ENCODE assay signal across 8 cellular contexts in the genomic region with DNA sequence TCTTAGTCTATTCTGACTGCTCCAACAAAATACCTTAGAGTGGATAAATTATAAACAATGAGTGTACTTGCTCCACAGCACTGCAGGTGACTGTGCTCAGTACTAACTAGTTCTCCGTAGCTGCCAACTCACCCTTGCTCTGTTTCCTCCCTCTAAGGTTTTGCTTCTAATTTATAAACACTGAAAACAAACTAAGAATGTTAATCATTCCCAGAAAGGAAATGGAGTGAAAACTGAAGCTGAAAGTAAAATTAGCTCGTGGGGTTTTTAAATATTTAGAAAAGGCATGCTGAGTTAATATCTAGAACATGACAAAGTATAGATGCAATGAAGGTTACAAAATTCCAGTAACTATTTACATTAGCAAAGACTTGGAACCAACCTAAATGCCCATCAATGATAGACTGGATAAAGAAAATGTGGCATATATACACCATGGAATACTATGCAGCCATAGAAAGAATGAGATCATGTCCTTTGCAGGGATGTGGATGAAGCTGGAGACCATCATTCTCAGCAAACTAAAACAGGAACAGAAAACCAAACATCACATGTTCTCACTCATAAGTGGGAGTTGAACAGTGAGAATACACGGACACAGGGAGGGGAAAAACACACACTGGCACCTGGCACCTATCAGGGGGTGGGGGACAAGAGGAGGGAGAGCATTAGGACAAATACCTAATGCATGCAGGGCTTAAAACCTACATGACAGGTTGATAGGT. TPM values are rescaled to one million over a fixed set of nuclear protein-coding genes. Genes with fewer than 3 reads are reported as not detected.
DNase-seq lines count a peak whose midpoint lies in the region; ATAC-seq and TF ChIP-seq lines count a peak whose summit lies in the region.
"Not testable (repeated sequence)": the region's sequence is repeated elsewhere in the genome, so short reads cannot be mapped to it uniquely, and the experiment has no call there.
"Had no signal": no experiment of that assay in that cellular context is flagged by ENCODE, and none has a peak within 500 bp of the region (broad histone marks: within the 10 kb centered on the region; RNA-seq: fewer than 3 reads in every experiment).

No MANE protein-coding gene starts in this region.

- H3K27ac Mint-ChIP-seq in activated T-helper 2 cell treated with anti-CD3 and anti-CD28 coated beads, Interferon-gamma antibody, Interleukin-2, Interleukin-4, amounts not matched to agents 10 μg/mL and 5 μg/mL and 100 μg/mL, durations not matched to agents 14 hours and 24 hours and 36 hours, result peak overlapping the region; percentile 71

- not testable (repeated sequence) for TF ChIP-seq CTCF in right lobe of liver (IDR thresholded peaks at IDR 0.05)

- intact Hi-C loops in activated T-helper 2 cell treated with anti-CD3 and anti-CD28 coated beads, Interferon-gamma antibody, Interleukin-2, Interleukin-4, amounts not matched to agents 10 μg/mL and 5 μg/mL and 100 μg/mL, durations not matched to agents 14 hours and 24 hours and 36 hours (cut with micrococcal nuclease), result loop anchor here (1.0 to 5.0 kb wide), 6 partner anchors 10 to 173 kb away; a partner anchor contains a TSS
- intact Hi-C loops in right lobe of liver (cut with DNase I), result not testable (repeated sequence)

- H3K36me3 ChIP-seq in MG63, right lobe of liver: not testable (repeated sequence)

- not testable (repeated sequence) for TF ChIP-seq POLR2A in right lobe of liver (IDR thresholded peaks at IDR 0.05)

- not testable (repeated sequence) for H3K4me1 ChIP-seq in right lobe of liver

- ATAC-seq in GM18519 (IDR thresholded peaks at IDR 0.05; ENCODE audit: low FRiP score, unreplicated experiment), result peak; percentile 73
- peak; percentile 85 for ATAC-seq in GM19467 (IDR thresholded peaks at IDR 0.05; ENCODE audit: unreplicated experiment)
- ATAC-seq in HG02642 (IDR thresholded peaks at IDR 0.05; ENCODE audit: poor library complexity, unreplicated experiment), result peak; percentile 91
- peak; percentile 95 for ATAC-seq in HG03108 (IDR thresholded peaks at IDR 0.05; ENCODE audit: unreplicated experiment)
- peak; percentile 69 to 82 (median 74) for ATAC-seq in right lobe of liver

- 12% methylated on average over 3 of the region's 3 CpGs for WGBS in right lobe of liver (ENCODE audit: insufficient coverage, low coverage, low lambda C conversion rate, missing lambda C conversion rate)

- H3K27me3 ChIP-seq in MG63, right lobe of liver: not testable (repeated sequence)

- H3K36me3 Mint-ChIP-seq in activated T-helper 2 cell treated with anti-CD3 and anti-CD28 coated beads, Interferon-gamma antibody, Interleukin-2, Interleukin-4, amounts not matched to agents 10 μg/mL and 5 μg/mL and 100 μg/mL, durations not matched to agents 14 hours and 24 hours and 36 hours (ENCODE audit: low read depth), result not testable (repeated sequence)

- peaks cover 55% of the 10 kb centered on the region for H3K4me1 Mint-ChIP-seq in activated T-helper 2 cell treated with anti-CD3 and anti-CD28 coated beads, Interferon-gamma antibody, Interleukin-2, Interleukin-4, amounts not matched to agents 10 μg/mL and 5 μg/mL and 100 μg/mL, durations not matched to agents 14 hours and 24 hours and 36 hours (ENCODE audit: low read depth)

- H3K9me3 Mint-ChIP-seq in activated T-helper 2 cell treated with anti-CD3 and anti-CD28 coated beads, Interferon-gamma antibody, Interleukin-2, Interleukin-4, amounts not matched to agents 10 μg/mL and 5 μg/mL and 100 μg/mL, durations not matched to agents 14 hours and 24 hours and 36 hours, result not testable (repeated sequence)

- H3K4me3 Mint-ChIP-seq in activated T-helper 2 cell treated with anti-CD3 and anti-CD28 coated beads, Interferon-gamma antibody, Interleukin-2, Interleukin-4, amounts not matched to agents 10 μg/mL and 5 μg/mL and 100 μg/mL, durations not matched to agents 14 hours and 24 hours and 36 hours (ENCODE audit: low read depth), result not testable (repeated sequence)

- DNase-seq in MG63, result peak; percentile 11
- not testable (repeated sequence) for DNase-seq in activated T-helper 2 cell treated with anti-CD3 and anti-CD28 coated beads, Interferon-gamma antibody, Interleukin-2, Interleukin-4, amounts not matched to agents 10 μg/mL and 5 μg/mL and 100 μg/mL, durations not matched to agents 14 hours and 24 hours and 36 hours (ENCODE audit: low spot score); right lobe of liver

- not testable (repeated sequence) for H3K9me3 ChIP-seq in MG63, right lobe of liver

- not testable (repeated sequence) for H3K27me3 Mint-ChIP-seq in activated T-helper 2 cell treated with anti-CD3 and anti-CD28 coated beads, Interferon-gamma antibody, Interleukin-2, Interleukin-4, amounts not matched to agents 10 μg/mL and 5 μg/mL and 100 μg/mL, durations not matched to agents 14 hours and 24 hours and 36 hours (ENCODE audit: low read depth)

- not testable (repeated sequence) for H3K27ac ChIP-seq in right lobe of liver

- not testable (repeated sequence) for H3K4me3 ChIP-seq in MG63, right lobe of liver

RNA-seq across cellular contexts. Expression of a gene that starts 27.2 kb away (rescaled TPM):
- 0.26 and 4.6 TPM in 2 replicates for total RNA-seq in MG63 (2014; rRNA removed; shearing (Covaris generic); ENCODE audit: low replicate concordance)
- 34.3 TPM in 2 replicates for total RNA-seq in activated T-helper 2 cell treated with anti-CD3 and anti-CD28 coated beads, Interferon-gamma antibody, Interleukin-2, Interleukin-4, amounts not matched to agents 10 μg/mL and 5 μg/mL and 100 μg/mL, durations not matched to agents 14 hours and 24 hours and 36 hours
- total RNA-seq in right lobe of liver, result 1 to 10 TPM in 5 of 6 experiments, under 1 TPM in 1; 0.44 to 5.0 (median 1.5) TPM
- total RNA-seq: cerebellum had no signal
